Comparison of ENCODE assay signal across 13 cellular contexts in the genomic region with DNA sequence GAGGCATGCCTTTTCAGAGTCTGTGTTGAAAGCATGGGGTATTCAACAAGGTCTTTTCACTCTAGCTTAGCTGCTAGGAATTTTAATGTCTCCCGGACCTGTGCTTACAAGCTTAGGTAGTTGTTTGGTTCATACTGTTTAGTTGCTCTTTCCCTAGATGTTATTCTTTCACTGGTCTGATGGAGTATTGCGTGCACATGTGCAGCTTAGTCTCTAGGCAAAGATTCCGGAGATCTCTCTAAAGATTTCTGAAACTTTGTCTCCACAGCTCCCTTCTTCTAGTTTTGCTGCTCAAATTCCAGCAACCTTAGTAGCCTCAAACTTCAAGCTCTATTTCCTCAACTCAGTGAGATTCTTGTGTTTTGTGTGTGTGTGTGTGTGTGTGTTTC. TPM values are rescaled to one million over a fixed set of nuclear protein-coding genes. Genes with fewer than 3 reads are reported as not detected.
DNase-seq lines count a peak whose midpoint lies in the region; ATAC-seq and TF ChIP-seq lines count a peak whose summit lies in the region.
"Had no signal": no experiment of that assay in that cellular context is flagged by ENCODE, and none has a peak within 500 bp of the region (broad histone marks: within the 10 kb centered on the region; RNA-seq: fewer than 3 reads in every experiment).

No MANE protein-coding gene starts in this region.

- DNase-seq in breast epithelium (ENCODE audit: low spot score in 2 of 2), result no peak
- DNase-seq in MCF 10A (ENCODE audit: unreplicated experiment), result no peak
- DNase-seq in adipocyte (ENCODE audit: low read depth), result peak; percentile 43
- no peak for DNase-seq in naive B cell
- no peak for DNase-seq in uterus
- DNase-seq in activated CD4-positive, alpha-beta T cell treated with anti-CD3 and anti-CD28 coated beads, Interleukin-2, amount 50 U/mL, for 48 hours, result no peak
- no peak for DNase-seq in cardiac septum (ENCODE audit: low spot score)
- DNase-seq: activated gamma-delta T cell treated with Interleukin-2 at 50 U/mL for 16 hours, NCI-H2171 treated with DMSO at 0.1 percent for 48 hours, right cardiac atrium, T-helper 1 cell had no signal

- CTCF ChIA-PET in MCF 10A (lab: Yijun Ruan, JAX), result interaction anchor here (0.5 to 1.2 kb wide), 4 partner anchors 11 to 1643 kb away, joined by 3 to 6 read pairs (median 3); no protein-coding TSS in a partner anchor

- no TSS peak for BruUV-seq in MCF 10A (replicated peaks; lab: Mats Ljungman, UMichigan)

- no peaks in the 10 kb centered on the region for H3K36me3 ChIP-seq in breast epithelium
- no peaks in the 10 kb centered on the region for H3K36me3 ChIP-seq in adipocyte (ENCODE audit: control insufficient read depth, insufficient read depth, low read length, severe bottlenecking)
- H3K36me3 ChIP-seq in uterus, result no peaks in the 10 kb centered on the region
- H3K36me3 ChIP-seq: tibial nerve had no signal

- H3K36me3 Mint-ChIP-seq in MCF 10A (ENCODE audit: insufficient read depth, unreplicated experiment), result peaks cover 10% of the 10 kb centered on the region
- H3K36me3 Mint-ChIP-seq in naive B cell, result peaks cover 22 to 28% of the 10 kb centered on the region in 2 donors

- no peak for TF ChIP-seq CTCF in breast epithelium (IDR thresholded peaks at IDR 0.05)
- no peak for TF ChIP-seq CTCF in MCF 10A (IDR thresholded peaks at IDR 0.05; ENCODE audit: unreplicated experiment)
- no peak for TF ChIP-seq CTCF in uterus (IDR thresholded peaks at IDR 0.05)

- H3K9me3 Mint-ChIP-seq in MCF 10A (ENCODE audit: unreplicated experiment), result peaks cover 5% of the 10 kb centered on the region
- peaks cover 0 to 47% (median 32%) of the 10 kb centered on the region in 7 donors for H3K9me3 Mint-ChIP-seq in naive B cell

- ATAC-seq in naive B cell (ENCODE audit: low read depth in 2 of 2), result no peak
- ATAC-seq in GM21381 (IDR thresholded peaks at IDR 0.05; ENCODE audit: unreplicated experiment), result no peak

- TF ChIP-seq POLR2A in breast epithelium (IDR thresholded peaks at IDR 0.05) (no peak), uterus (IDR thresholded peaks at IDR 0.05) (no peak)

- H3K9ac ChIP-seq in adipocyte (ENCODE audit: low read length), result peak overlapping the region; percentile 89

- intact Hi-C loops in breast epithelium (cut with DNase I; ENCODE audit: low total_unique reads) (no loop called here), MCF 10A (cut with micrococcal nuclease) (no loop called here), uterus (cut with DNase I; ENCODE audit: low total_unique reads) (no loop called here), cardiac septum (cut with DNase I) (no loop called here)

- H3K4me3 Mint-ChIP-seq in MCF 10A (ENCODE audit: unreplicated experiment), result no peak overlapping the region
- H3K4me3 Mint-ChIP-seq in naive B cell, result peak overlapping the region in 1 of 8 donors; percentile 20

- POLR2A ChIA-PET in MCF 10A (lab: Yijun Ruan, JAX), result interaction anchor here (0.6 kb wide), 1 partner anchor 27 kb away, joined by 3 read pairs; no protein-coding TSS in a partner anchor

- no peaks in the 10 kb centered on the region for H3K27me3 ChIP-seq in breast epithelium
- no peaks in the 10 kb centered on the region for H3K27me3 ChIP-seq in adipocyte (replicated peaks; ENCODE audit: control insufficient read depth, insufficient read depth, low read length)
- no peaks in the 10 kb centered on the region for H3K27me3 ChIP-seq in uterus
- H3K27me3 ChIP-seq: tibial nerve had no signal

- H3K27ac Mint-ChIP-seq in MCF 10A (ENCODE audit: low read depth, unreplicated experiment), result no peak overlapping the region
- H3K27ac Mint-ChIP-seq in naive B cell, result peak overlapping the region in 4 of 6 donors; percentile 27 to 70 (median 64)

- no peaks in the 10 kb centered on the region for H3K27me3 Mint-ChIP-seq in MCF 10A (ENCODE audit: insufficient read depth, unreplicated experiment)
- no peaks in the 10 kb centered on the region for H3K27me3 Mint-ChIP-seq in naive B cell

- peak overlapping the region in 2 of 3 donors; percentile 9 to 14 for H3K4me3 ChIP-seq in breast epithelium
- H3K4me3 ChIP-seq in adipocyte (ENCODE audit: low read length), result peak overlapping the region; percentile 83
- H3K4me3 ChIP-seq in uterus, result peak overlapping the region in 1 of 2 donors; percentile 22
- H3K4me3 ChIP-seq: tibial nerve had no signal

- H3K4me1 Mint-ChIP-seq in MCF 10A (ENCODE audit: insufficient read depth, unreplicated experiment) (peaks cover 19% of the 10 kb centered on the region), naive B cell (peaks cover 47 to 65% (median 65%) of the 10 kb centered on the region in 3 donors)

- H3K9me3 ChIP-seq in breast epithelium (peaks cover 0 to 11% of the 10 kb centered on the region in 2 donors), adipocyte (ENCODE audit: control insufficient read depth, low read length) (no peaks in the 10 kb centered on the region), uterus (peaks cover 0 to 2% of the 10 kb centered on the region in 2 donors)

- H3K4me1 ChIP-seq in breast epithelium, result peaks cover 0 to 29% of the 10 kb centered on the region in 2 donors
- H3K4me1 ChIP-seq in adipocyte (ENCODE audit: control insufficient read depth, insufficient read depth, low read length), result peaks cover 64% of the 10 kb centered on the region
- peaks cover 4 to 13% of the 10 kb centered on the region in 2 donors for H3K4me1 ChIP-seq in uterus

- H3K27ac ChIP-seq in breast epithelium, result peak overlapping the region; percentile 63 to 78
- peak overlapping the region; percentile 54 to 75 for H3K27ac ChIP-seq in uterus

RNA-seq across cellular contexts. Expression of gene SOCS5, which starts 18.6 kb away (rescaled TPM):
- total RNA-seq in breast epithelium, result 10 to 100 TPM; 38.0 to 83.6 (median 40.0) TPM
- 9.8 and 10.9 TPM in 2 replicates for total RNA-seq in MCF 10A (2022)
- 10 to 100 TPM in 4 of 6 donors, 1 to 10 TPM in 2; 7.1 to 21.7 (median 13.3) TPM for polyA plus RNA-seq in naive B cell (ENCODE audit: low read depth in 6 of 6)
- 100 to 1,000 TPM in 1 of 4 donors, 10 to 100 TPM in 3; 17.2 to 101 (median 52.6) TPM for total RNA-seq in uterus
- 25.3 TPM for total RNA-seq in cardiac septum
